Comparison of ENCODE assay signal across 3 cellular contexts in genomic region chr16:1325673-1326371, GRCh38.
TF ChIP-seq lines count a peak whose summit lies in the region.

No MANE protein-coding gene starts in this region.

TF ChIP-seq in GM12891, 5 proteins besides CTCF, POLR2A, EP300 and RAD21:
- TF ChIP-seq PAX5 (IDR thresholded peaks at IDR 0.05; ENCODE audit: insufficient read depth, low read length, severe bottlenecking) (no peak), TAF1 (IDR thresholded peaks at IDR 0.05; ENCODE audit: low read depth, low read length) (no peak), SPI1 (IDR thresholded peaks at IDR 0.05; ENCODE audit: low read depth, low read length) (no peak), POU2F2 (IDR thresholded peaks at IDR 0.05; ENCODE audit: low read depth, low read length) (no peak), POLR2AphosphoS5 (IDR thresholded peaks at IDR 0.05; ENCODE audit: low read depth, low read length) (peak; percentile 69)

TF ChIP-seq in IMR-90, 13 proteins besides CTCF, POLR2A, EP300 and RAD21:
- no peak for TF ChIP-seq USF2 (IDR thresholded peaks at IDR 0.05; ENCODE audit: low read depth, low read length)
- no peak for TF ChIP-seq CEBPB (IDR thresholded peaks at IDR 0.05; ENCODE audit: low read depth, low read length)
- TF ChIP-seq RFX5 (IDR thresholded peaks at IDR 0.05; ENCODE audit: low read depth, low read length) = no peak
- TF ChIP-seq CHD1 (IDR thresholded peaks at IDR 0.05; ENCODE audit: low read depth, low read length) = no peak
- no peak for TF ChIP-seq MAFK (IDR thresholded peaks at IDR 0.05; ENCODE audit: low read depth, low read length)
- no peak for TF ChIP-seq FOS (IDR thresholded peaks at IDR 0.05; ENCODE audit: low read depth, low read length)

TF ChIP-seq in H1, 55 proteins besides CTCF, POLR2A, EP300 and RAD21:
- TF ChIP-seq SP4 (IDR thresholded peaks at IDR 0.05; ENCODE audit: low read length) (no peak), POLR2AphosphoS5 (IDR thresholded peaks at IDR 0.05; ENCODE audit: low read depth, low read length) (0 out of 2 replicates have a peak, but pooled peaks have one; percentile 40), CTBP2 (IDR thresholded peaks at IDR 0.05; ENCODE audit: borderline replicate concordance, insufficient read depth, insufficient read length, low read length) (no peak), TEAD4 (IDR thresholded peaks at IDR 0.05; ENCODE audit: low read depth, low read length) (no peak), ASH2L (IDR thresholded peaks at IDR 0.05; ENCODE audit: low read length) (no peak), SP2 (IDR thresholded peaks at IDR 0.05; ENCODE audit: low read length) (no peak)
